Comparison of ENCODE assay signal across 28 cellular contexts in the genomic region with DNA sequence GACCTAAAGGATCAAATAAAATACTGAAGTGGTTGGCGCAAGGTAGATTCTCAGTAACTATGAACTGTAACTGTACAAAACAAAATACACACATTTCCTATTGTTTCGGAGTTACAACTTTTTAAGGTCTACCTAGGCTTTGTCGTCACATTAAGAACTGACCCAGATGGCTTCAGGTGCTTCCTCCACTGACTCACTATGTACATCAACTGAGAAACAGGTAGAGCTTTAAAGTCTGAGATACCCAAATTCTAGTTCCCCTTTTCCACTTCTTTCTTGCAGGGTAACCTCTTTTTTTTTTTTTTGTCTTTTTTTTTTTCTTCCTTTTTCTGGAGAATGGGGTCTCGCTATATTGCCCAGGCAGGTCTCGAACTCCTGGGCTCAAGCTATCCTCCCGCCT.
"Had no signal": no experiment of that assay in that cellular context is flagged by ENCODE, and none has a peak within 500 bp of the region (broad histone marks: within the 10 kb centered on the region; RNA-seq: fewer than 3 reads in every experiment).

No MANE protein-coding gene starts in this region.

- H3K9me3 Mint-ChIP-seq: activated CD4-positive, alpha-beta memory T cell treated with anti-CD3 and anti-CD28 coated beads for 36 hours; activated CD4-positive, alpha-beta T cell treated with anti-CD3 and anti-CD28 coated beads, Interleukin-2, amount 10 ng/mL, durations not matched to agents 7 days and 5 days; activated T-cell treated with anti-CD3 and anti-CD28 coated beads, Interleukin-2, amount 50 U/mL, for 72 hours; activated T-helper 2 cell treated with anti-CD3 and anti-CD28 coated beads, Interferon-gamma antibody, Interleukin-2, Interleukin-4, amounts not matched to agents 10 μg/mL and 5 μg/mL and 100 μg/mL, durations not matched to agents 14 hours and 24 hours and 36 hours; T-cell had no signal

- H3K4me3 Mint-ChIP-seq: activated CD4-positive, alpha-beta memory T cell treated with anti-CD3 and anti-CD28 coated beads for 36 hours; activated CD4-positive, alpha-beta T cell treated with anti-CD3 and anti-CD28 coated beads, Interleukin-2, amount 10 ng/mL, durations not matched to agents 7 days and 5 days; activated T-cell treated with anti-CD3 and anti-CD28 coated beads, Interleukin-2, amount 50 U/mL, for 72 hours; T-cell had no signal

- H3K27me3 ChIP-seq: ascending aorta, body of pancreas had no signal

- H3K27ac Mint-ChIP-seq: activated CD4-positive, alpha-beta T cell treated with anti-CD3 and anti-CD28 coated beads, Interleukin-2, amount 10 ng/mL, durations not matched to agents 7 days and 5 days; activated T-helper 2 cell treated with anti-CD3 and anti-CD28 coated beads, Interferon-gamma antibody, Interleukin-2, Interleukin-4, amounts not matched to agents 10 μg/mL and 5 μg/mL and 100 μg/mL, durations not matched to agents 14 hours and 24 hours and 36 hours; T-cell had no signal

- H3K27ac ChIP-seq: ascending aorta, body of pancreas had no signal

- ATAC-seq: activated T-cell treated with anti-CD3 and anti-CD28 coated beads, Interleukin-2, amount 50 U/mL, for 72 hours; body of pancreas; Right ventricle myocardium inferior; T-cell had no signal

- H3K4me3 ChIP-seq: ascending aorta, body of pancreas, SK-N-MC had no signal

- H3K27me3 Mint-ChIP-seq: activated CD4-positive, alpha-beta memory T cell treated with anti-CD3 and anti-CD28 coated beads for 36 hours; activated CD4-positive, alpha-beta T cell treated with anti-CD3 and anti-CD28 coated beads, Interleukin-2, amount 10 ng/mL, durations not matched to agents 7 days and 5 days; T-cell had no signal

- DNase-seq: activated CD4-positive, alpha-beta memory T cell treated with anti-CD3 and anti-CD28 coated beads for 36 hours; activated CD4-positive, alpha-beta T cell treated with anti-CD3 and anti-CD28 coated beads, Interleukin-2, amount 10 ng/mL, durations not matched to agents 7 days and 5 days; activated CD4-positive, CD25-positive, alpha-beta regulatory T cell; activated CD8-positive, alpha-beta memory T cell treated with anti-CD3 and anti-CD28 coated beads for 24 hours; activated gamma-delta T cell treated with Interleukin-2 at 50 U/mL for 16 hours; activated naive CD4-positive, alpha-beta T cell treated with anti-CD3 and anti-CD28 coated beads, Interleukin-2, amount 50 U/mL, for 16 hours; activated T-cell treated with anti-CD3 and anti-CD28 coated beads, Interleukin-2, amount 50 U/mL, for 72 hours; body of pancreas; central memory CD4-positive, alpha-beta T cell; KG1; NCI-H1092; NCI-H1417; NCI-H1930; NCI-H2171; NCI-H2227 treated with DMSO at 0.1 percent for 48 hours; NCI-H510A; NCI-H526 treated with DMSO at 0.1 percent for 48 hours; NCI-H82; RPMI8226; T-cell; T-helper 2 cell; T1000 had no signal

- H3K9me3 ChIP-seq: ascending aorta, body of pancreas had no signal

- FAIRE-seq: bronchial epithelial cell, TTC549 had no signal
